Comparison of ENCODE assay signal across 11 cellular contexts in genomic region chr7:34900891-34901493, GRCh38.
A peak's percentile ranks its signal among the peaks of the same experiment; 100 is the strongest.
DNase-seq lines count a peak whose midpoint lies in the region; ATAC-seq, FAIRE-seq and TF ChIP-seq lines count a peak whose summit lies in the region.
"Had no signal": no experiment of that assay in that cellular context is flagged by ENCODE, and none has a peak within 500 bp of the region (broad histone marks: within the 10 kb centered on the region; RNA-seq: fewer than 3 reads in every experiment).

No MANE protein-coding gene starts in this region.

- no peaks in the 10 kb centered on the region for H3K9me3 ChIP-seq in breast epithelium
- H3K9me3 ChIP-seq: SJCRH30 had no signal

- no peaks in the 10 kb centered on the region for H3K27me3 Mint-ChIP-seq in MCF 10A (ENCODE audit: insufficient read depth, unreplicated experiment)

- no peak overlapping the region for H3K4me3 Mint-ChIP-seq in MCF 10A (ENCODE audit: unreplicated experiment)
- H3K4me3 Mint-ChIP-seq: memory B cell had no signal

- no peaks in the 10 kb centered on the region for H3K36me3 ChIP-seq in breast epithelium
- H3K36me3 ChIP-seq in bronchial epithelial cell (ENCODE audit: control insufficient read depth, insufficient read depth, low read length) = no peaks in the 10 kb centered on the region
- H3K36me3 ChIP-seq: SJCRH30 had no signal

- intact Hi-C loops in MCF 10A (cut with micrococcal nuclease) (no loop called here), breast epithelium (cut with DNase I; ENCODE audit: low total_unique reads) (no loop called here)

- TF ChIP-seq CTCF in MCF 10A (IDR thresholded peaks at IDR 0.05; ENCODE audit: unreplicated experiment) = peak; percentile 6
- no peak for TF ChIP-seq CTCF in breast epithelium (IDR thresholded peaks at IDR 0.05)
- peak; percentile 34 for TF ChIP-seq CTCF in bronchial epithelial cell (IDR thresholded peaks at IDR 0.05; ENCODE audit: insufficient read depth, low read length, severe bottlenecking)

- peak; percentile 44 for ATAC-seq in HG03469 (IDR thresholded peaks at IDR 0.05; ENCODE audit: unreplicated experiment)
- ATAC-seq in stimulated activated naive CD8-positive, alpha-beta T cell treated with anti-CD3 and anti-CD28 coated beads, Interleukin-15, Interleukin-2, amounts not matched to agents 100 U/mL and 50 U/mL, for 24 hours = peak; percentile 51
- ATAC-seq in HG02938 (IDR thresholded peaks at IDR 0.05; ENCODE audit: unreplicated experiment) = no peak

- POLR2A ChIA-PET in MCF 10A (lab: Yijun Ruan, JAX) = no interaction called here

- H3K27ac ChIP-seq in breast epithelium = no peak overlapping the region
- H3K27ac ChIP-seq: SJCRH30 had no signal

- no peaks in the 10 kb centered on the region for H3K4me1 ChIP-seq in breast epithelium
- H3K4me1 ChIP-seq: SJCRH30 had no signal

- peak; percentile 20 for DNase-seq in MCF 10A (ENCODE audit: unreplicated experiment)
- DNase-seq in breast epithelium (ENCODE audit: low spot score in 2 of 2) = no peak
- no peak for DNase-seq in bronchial epithelial cell (ENCODE audit: low read depth)
- no peak for DNase-seq in stimulated activated naive CD8-positive, alpha-beta T cell treated with anti-CD3 and anti-CD28 coated beads, Interleukin-15, Interleukin-2, amounts not matched to agents 100 U/mL and 50 U/mL, for 24 hours
- DNase-seq in SIG-M5 (lab: John Stamatoyannopoulos, UW) = no peak
- no peak for DNase-seq in GM03348 (ENCODE audit: low spot score)

- no peak overlapping the region for H3K27ac Mint-ChIP-seq in MCF 10A (ENCODE audit: low read depth, unreplicated experiment)
- H3K27ac Mint-ChIP-seq: memory B cell had no signal

- H3K9me3 Mint-ChIP-seq in MCF 10A (ENCODE audit: unreplicated experiment) = peaks cover 19% of the 10 kb centered on the region

- H3K36me3 Mint-ChIP-seq in MCF 10A (ENCODE audit: insufficient read depth, unreplicated experiment) = no peaks in the 10 kb centered on the region
- H3K36me3 Mint-ChIP-seq: memory B cell had no signal

- H3K27me3 ChIP-seq in breast epithelium (no peaks in the 10 kb centered on the region), bronchial epithelial cell (ENCODE audit: control insufficient read depth, insufficient read depth, low read length) (no peaks in the 10 kb centered on the region)
- H3K27me3 ChIP-seq: SJCRH30 had no signal

- no peak overlapping the region for H3K4me3 ChIP-seq in breast epithelium
- no peak overlapping the region for H3K4me3 ChIP-seq in bronchial epithelial cell (ENCODE audit: low read depth, low read length)
- H3K4me3 ChIP-seq: SJCRH30 had no signal

- no TSS peak for BruUV-seq in MCF 10A (replicated peaks; lab: Mats Ljungman, UMichigan)

- no peak for FAIRE-seq in bronchial epithelial cell (lab: Jason Lieb, UNC)
- FAIRE-seq: astrocyte had no signal

- no peaks in the 10 kb centered on the region for H3K4me1 Mint-ChIP-seq in MCF 10A (ENCODE audit: insufficient read depth, unreplicated experiment)
- H3K4me1 Mint-ChIP-seq: memory B cell had no signal

- CTCF ChIA-PET in MCF 10A (lab: Yijun Ruan, JAX) = interaction anchor here (0.7 kb wide), 1 partner anchor 77 kb away, joined by 3 read pairs; no protein-coding TSS in a partner anchor

- no peak for TF ChIP-seq POLR2A in breast epithelium (IDR thresholded peaks at IDR 0.05)

Comparison
In these comparisons a context has a peak if more than half of its experiments do, and no peak if none do; other contexts are left out.
1. CTCF ChIP-seq: peak in MCF 10A (single experiment) and bronchial epithelial cell (single experiment); none in breast epithelium (0 of 3).